23 cellular contexts compared by ENCODE assay signal in the genomic region with DNA sequence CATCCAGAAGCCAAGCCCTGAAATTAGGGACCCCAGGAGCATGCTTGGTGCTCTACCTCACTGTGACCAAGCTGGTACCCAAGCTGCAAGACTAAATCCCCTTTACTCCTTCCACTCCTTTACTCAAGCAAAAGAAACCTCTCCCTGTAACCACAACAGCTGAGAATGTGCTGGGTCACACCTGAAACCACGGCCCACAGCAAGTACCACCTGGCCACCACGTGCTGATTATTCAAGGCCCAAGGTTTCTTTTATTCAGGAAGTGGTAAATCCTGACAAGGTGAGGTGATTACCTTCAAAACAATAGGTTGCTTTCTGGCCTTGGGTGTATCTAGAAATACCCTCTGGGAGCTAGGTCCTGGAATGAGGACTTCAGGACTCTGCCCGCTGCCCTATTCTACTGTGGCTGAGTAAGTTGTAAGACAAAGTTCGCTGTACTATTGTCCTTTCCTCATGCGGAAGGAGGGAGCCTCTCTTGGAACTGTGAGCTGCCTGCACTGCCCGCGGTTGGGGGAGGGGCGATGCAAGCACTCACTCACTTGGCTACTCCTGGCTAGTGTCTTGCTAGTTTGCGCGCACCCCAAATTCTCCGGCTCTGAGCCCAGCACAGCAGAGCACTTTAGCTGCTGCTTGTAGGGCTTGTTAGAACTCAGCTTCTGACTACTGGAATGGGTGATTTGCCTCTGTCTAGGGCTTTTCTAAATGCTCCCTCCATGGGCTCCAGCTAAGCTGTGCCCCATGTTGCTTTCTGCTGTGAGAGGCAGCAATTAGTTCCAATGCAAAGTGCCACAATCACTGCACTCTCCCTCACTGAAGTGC.
DNase-seq lines count a peak whose midpoint lies in the region; TF ChIP-seq lines count a peak whose summit lies in the region.
"Had no signal": no experiment of that assay in that cellular context is flagged by ENCODE, and none has a peak within 500 bp of the region (broad histone marks: within the 10 kb centered on the region; RNA-seq: fewer than 3 reads in every experiment).

No MANE protein-coding gene starts in this region.

- H3K9ac ChIP-seq in HUES64 (ENCODE audit: low read depth, low read length) = peak overlapping the region; percentile 49; the same call in 1 of the 2 replicates
- H3K9ac ChIP-seq in iPS-20b (ENCODE audit: low read depth, low read length) = peak overlapping the region; percentile 27; the same call in 1 of the 2 replicates
- H3K9ac ChIP-seq: SK-N-SH had no signal

- peak overlapping the region; percentile 35 for H3K4me3 ChIP-seq in HUES64 (ENCODE audit: low read length)
- H3K4me3 ChIP-seq in coronary artery = no peak overlapping the region
- H3K4me3 ChIP-seq in iPS-20b (ENCODE audit: low read length) = peak overlapping the region; percentile 8; the same call in 1 of the 2 replicates
- no peak overlapping the region for H3K4me3 ChIP-seq in effector memory CD4-positive, alpha-beta T cell (ENCODE audit: insufficient read depth, low read depth, low read length, poor library complexity, severe bottlenecking)
- H3K4me3 ChIP-seq: heart left ventricle, ovary, tibial nerve had no signal

- H3K27me3 ChIP-seq in HUES64 (ENCODE audit: insufficient read depth, low read length) (no peaks in the 10 kb centered on the region), iPS-20b (ENCODE audit: insufficient read depth, low read length) (no peaks in the 10 kb centered on the region)
- no peaks in the 10 kb centered on the region for H3K27me3 ChIP-seq in effector memory CD4-positive, alpha-beta T cell (replicated peaks; ENCODE audit: control insufficient read depth, insufficient read depth, low read length, poor library complexity, severe bottlenecking)
- H3K27me3 ChIP-seq: heart left ventricle, ovary, tibial nerve had no signal

- 50% methylated on average over 11 of the region's 11 CpGs for WGBS in HUES64

- H3K27ac ChIP-seq in HUES64 (ENCODE audit: low read depth, low read length) (peak overlapping the region; percentile 15; the same call in 1 of the 2 replicates), coronary artery (no peak overlapping the region), iPS-20b (ENCODE audit: low read length) (no peak overlapping the region)
- no peak overlapping the region for H3K27ac ChIP-seq in effector memory CD4-positive, alpha-beta T cell (ENCODE audit: insufficient read depth, low read length, poor library complexity, severe bottlenecking)
- H3K27ac ChIP-seq: heart left ventricle, ovary, tibial nerve had no signal

- no peak for TF ChIP-seq CTCF in coronary artery (IDR thresholded peaks at IDR 0.05)

- peaks cover 5% of the 10 kb centered on the region; the same call in 1 of the 2 replicates for H3K9me3 ChIP-seq in HUES64 (ENCODE audit: insufficient read depth, low read depth, low read length)
- H3K9me3 ChIP-seq in iPS-20b (ENCODE audit: insufficient read depth, low read depth, low read length) = peaks cover 3% of the 10 kb centered on the region; the same call in 1 of the 2 replicates
- no peaks in the 10 kb centered on the region for H3K9me3 ChIP-seq in effector memory CD4-positive, alpha-beta T cell (ENCODE audit: control insufficient read depth, low read length)
- H3K9me3 ChIP-seq: ovary, SK-N-SH had no signal

- peak; percentile 62 for DNase-seq in coronary artery (ENCODE audit: low spot score)
- peak; percentile 53 for DNase-seq in posterior vena cava (ENCODE audit: low spot score)
- no peak for DNase-seq in stimulated activated CD4-positive, alpha-beta T cell treated with anti-CD3 and anti-CD28 coated beads, Interleukin-15, amount 100 ng/mL, for 24 hours
- no peak for DNase-seq in effector memory CD4-positive, alpha-beta T cell
- DNase-seq in stimulated activated CD4-positive, alpha-beta T cell treated with anti-CD3 and anti-CD28 coated beads, Interleukin-4, amount 100 ng/mL, for 1 hour = no peak
- DNase-seq in NCI-H2171 (lab: John Stamatoyannopoulos, UW) = no peak
- DNase-seq: activated CD8-positive, alpha-beta memory T cell treated with anti-CD3 and anti-CD28 coated beads for 24 hours; activated naive CD4-positive, alpha-beta T cell treated with anti-CD3 and anti-CD28 coated beads, Interleukin-2, amount 50 U/mL, for 16 hours; activated T-cell treated with anti-CD3 and anti-CD28 coated beads, Interleukin-2, amount 50 U/mL, for 72 hours; CD4-positive, alpha-beta T cell; cerebellar nuclear complex; DMS79 treated with DMSO at 0.1 percent for 48 hours; effector memory CD8-positive, alpha-beta T cell; left colon; NCI-H1694; NCI-H446; ovary; SK-N-SH; stimulated activated naive CD8-positive, alpha-beta T cell treated with anti-CD3 and anti-CD28 coated beads, Interleukin-15, Interleukin-2, amounts not matched to agents 100 U/mL and 50 U/mL, for 24 hours had no signal

- H3K4me1 ChIP-seq in HUES64 (ENCODE audit: insufficient read depth, low read length) = peaks cover 12% of the 10 kb centered on the region
- peaks cover 5% of the 10 kb centered on the region; the same call in 1 of the 2 replicates for H3K4me1 ChIP-seq in iPS-20b (ENCODE audit: insufficient read depth, low read length)
- H3K4me1 ChIP-seq in effector memory CD4-positive, alpha-beta T cell (ENCODE audit: control insufficient read depth, insufficient read depth, low read length, poor library complexity, severe bottlenecking) = no peaks in the 10 kb centered on the region
- H3K4me1 ChIP-seq: heart left ventricle, tibial nerve had no signal

- intact Hi-C loops in posterior vena cava (cut with DNase I) = no loop called here

- H3K36me3 ChIP-seq in HUES64 (ENCODE audit: insufficient read depth, low read length) = no peaks in the 10 kb centered on the region
- no peaks in the 10 kb centered on the region for H3K36me3 ChIP-seq in iPS-20b (ENCODE audit: insufficient read depth, low read depth, low read length)
- H3K36me3 ChIP-seq in effector memory CD4-positive, alpha-beta T cell (ENCODE audit: control insufficient read depth, insufficient read depth, low read length) = no peaks in the 10 kb centered on the region
- H3K36me3 ChIP-seq: heart left ventricle, ovary, tibial nerve had no signal

Comparison
In these comparisons a context has a peak if more than half of its experiments do, and no peak if none do; other contexts are left out.
1. H3K4me3 ChIP-seq: peak in HUES64 (single experiment) and iPS-20b (single experiment); none in coronary artery (single experiment) and effector memory CD4-positive, alpha-beta T cell (single experiment).
2. DNase-seq: peak in coronary artery (single experiment) and posterior vena cava (single experiment); none in stimulated activated CD4-positive, alpha-beta T cell treated with anti-CD3 and anti-CD28 coated beads, Interleukin-15, amount 100 ng/mL, for 24 hours (single experiment), effector memory CD4-positive, alpha-beta T cell (0 of 3), stimulated activated CD4-positive, alpha-beta T cell treated with anti-CD3 and anti-CD28 coated beads, Interleukin-4, amount 100 ng/mL, for 1 hour (single experiment) and NCI-H2171 (single experiment).